ENCODE assay signal across 23 cellular contexts in genomic region chr3:74479915-74480314, GRCh38.
"Had no signal": no experiment of that assay in that cellular context is flagged by ENCODE, and none has a peak within 500 bp of the region (broad histone marks: within the 10 kb centered on the region; RNA-seq: fewer than 3 reads in every experiment).

No MANE protein-coding gene starts in this region.

- H3K9me3 ChIP-seq: esophagus muscularis mucosa, gastroesophageal sphincter, heart left ventricle, left lung, lower lobe of right lung had no signal

- H3K27ac Mint-ChIP-seq: immature natural killer cell; memory B cell; naive B cell; naive thymus-derived CD8-positive, alpha-beta T cell had no signal

- DNase-seq: dermis blood vessel endothelial cell; dorsolateral prefrontal cortex; effector CD4-positive, alpha-beta T cell; effector memory CD4-positive, alpha-beta T cell; foreskin keratinocyte; heart left ventricle; hypothalamus; immature natural killer cell; islet precursor cell; kidney; kidney glomerular epithelial cell; left lung; left ventricle myocardium superior; lower lobe of right lung; mesendoderm; midbrain; naive B cell; naive thymus-derived CD8-positive, alpha-beta T cell had no signal

- H3K27me3 Mint-ChIP-seq: memory B cell; naive B cell; naive thymus-derived CD8-positive, alpha-beta T cell had no signal

- H3K36me3 Mint-ChIP-seq: memory B cell; naive B cell; naive thymus-derived CD8-positive, alpha-beta T cell had no signal

- ATAC-seq: foreskin keratinocyte; gastroesophageal sphincter; heart left ventricle; left lung; left ventricle myocardium superior; lower lobe of right lung; naive thymus-derived CD8-positive, alpha-beta T cell had no signal

- H3K4me3 ChIP-seq: coronary artery, dorsolateral prefrontal cortex, esophagus muscularis mucosa, gastroesophageal sphincter, heart left ventricle, hepatocyte, left lung, lower lobe of right lung had no signal

- H3K4me3 Mint-ChIP-seq: immature natural killer cell; memory B cell; naive B cell; naive thymus-derived CD8-positive, alpha-beta T cell had no signal

- H3K4me1 Mint-ChIP-seq: immature natural killer cell; memory B cell; naive B cell; naive thymus-derived CD8-positive, alpha-beta T cell had no signal
